8 cellular contexts compared by ENCODE assay signal in the genomic region with DNA sequence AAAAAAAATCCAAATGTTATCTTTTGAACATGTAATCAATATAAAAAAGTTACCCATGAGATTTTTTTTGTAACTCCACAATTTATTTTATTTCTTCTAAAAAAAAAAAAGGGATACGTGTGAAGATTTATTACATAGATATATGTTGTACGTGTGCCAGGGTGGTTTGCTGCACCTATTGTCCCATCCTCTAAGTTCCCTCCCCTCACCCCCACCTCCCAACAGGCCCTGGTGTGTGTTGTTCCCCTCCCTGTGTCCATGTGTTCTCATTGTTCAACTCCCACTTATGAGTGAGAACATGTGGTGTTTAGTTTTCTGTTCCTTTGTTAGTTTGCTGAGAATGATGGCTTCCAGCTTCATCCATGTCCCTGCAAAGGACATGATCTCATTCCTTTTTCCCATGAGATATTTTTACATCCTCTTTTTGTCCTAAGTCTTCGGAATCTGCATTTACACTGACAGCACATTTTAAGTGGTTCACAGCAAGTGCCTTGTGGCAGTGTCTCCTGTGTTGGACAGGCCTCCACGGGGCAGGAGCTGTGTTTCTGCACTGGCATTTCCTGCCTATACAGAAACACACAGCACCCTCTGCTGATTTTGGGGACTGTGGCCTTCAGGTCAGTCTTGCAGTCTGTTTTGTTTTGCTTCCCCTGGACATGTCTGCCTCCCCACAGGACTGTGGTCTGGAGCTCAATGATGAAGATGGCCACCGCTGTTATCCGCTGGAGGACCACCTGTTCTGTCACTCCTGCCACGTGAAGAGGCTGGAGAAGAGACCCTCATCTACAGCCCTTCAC. TPM values are rescaled to one million over a fixed set of nuclear protein-coding genes. Genes with fewer than 3 reads are reported as not detected.
DNase-seq lines count a peak whose midpoint lies in the region; ATAC-seq and TF ChIP-seq lines count a peak whose summit lies in the region.

No MANE protein-coding gene starts in this region.

- no peaks in the 10 kb centered on the region for H3K9me3 Mint-ChIP-seq in CD4-positive, alpha-beta memory T cell

- H3K4me2 ChIP-seq in osteoblast (ENCODE audit: insufficient read depth, low read length) = no peak overlapping the region

- H3K9ac ChIP-seq in SK-N-MC (ENCODE audit: insufficient read length) = no peak overlapping the region

- no peak overlapping the region for H2AFZ ChIP-seq in osteoblast (ENCODE audit: low read length)

- CTCF ChIA-PET in CD4-positive, alpha-beta memory T cell (lab: Charles Lee; ENCODE audit: partially characterized antibody) = interaction anchor here (0.9 to 3.2 kb wide), 7 partner anchors 9 to 21 kb away, joined by 3 to 29 read pairs (median 7); a partner anchor contains a TSS

- H3K4me1 ChIP-seq in CD4-positive, alpha-beta memory T cell (ENCODE audit: insufficient read depth, low read length) = peaks cover 27% of the 10 kb centered on the region
- H3K4me1 ChIP-seq in esophagus squamous epithelium = peaks cover 11 to 33% (median 17%) of the 10 kb centered on the region in 3 donors
- H3K4me1 ChIP-seq in osteoblast (ENCODE audit: insufficient read depth, low read length) = peaks cover 7% of the 10 kb centered on the region

- no peaks in the 10 kb centered on the region for H3K27me3 Mint-ChIP-seq in CD4-positive, alpha-beta memory T cell

- H3K4me3 ChIP-seq in CD4-positive, alpha-beta memory T cell (ENCODE audit: low read length in 2 of 2) = peak overlapping the region in 1 of 2 donors; percentile 20
- peak overlapping the region; percentile 45 for H3K4me3 ChIP-seq in SK-N-MC
- no peak overlapping the region for H3K4me3 ChIP-seq in esophagus squamous epithelium
- no peak overlapping the region for H3K4me3 ChIP-seq in osteoblast (ENCODE audit: insufficient read depth, low read length)

- H3K4me1 Mint-ChIP-seq in CD4-positive, alpha-beta memory T cell = peaks cover 12 to 26% (median 17%) of the 10 kb centered on the region in 4 donors

- H3K27ac ChIP-seq in CD4-positive, alpha-beta memory T cell (ENCODE audit: low read depth, low read length) = peak overlapping the region; percentile 57
- peak overlapping the region; percentile 89 for H3K27ac ChIP-seq in SK-N-MC
- H3K27ac ChIP-seq in esophagus squamous epithelium = peak overlapping the region; percentile 63 to 81 (median 74)
- peak overlapping the region; percentile 9 for H3K27ac ChIP-seq in osteoblast (ENCODE audit: low read depth, low read length)

- intact Hi-C loops in CD4-positive, alpha-beta memory T cell (cut with micrococcal nuclease) = loop anchor here (1.0 kb wide), 1 partner anchor 13 kb away; a partner anchor contains a TSS
- intact Hi-C loops in esophagus squamous epithelium (cut with DNase I) = no loop called here

- peak overlapping the region; percentile 38 to 85 (median 80) for H3K4me3 Mint-ChIP-seq in CD4-positive, alpha-beta memory T cell

- H3K36me3 Mint-ChIP-seq in CD4-positive, alpha-beta memory T cell = peaks cover 17 to 46% of the 10 kb centered on the region in 2 donors

- no peak for TF ChIP-seq POLR2A in esophagus squamous epithelium (IDR thresholded peaks at IDR 0.05)

- TF ChIP-seq CTCF in esophagus squamous epithelium (IDR thresholded peaks at IDR 0.05) (no peak), osteoblast (IDR thresholded peaks at IDR 0.05; ENCODE audit: extremely low read depth, low read depth, low read length) (no peak)

- no peaks in the 10 kb centered on the region for H3K79me2 ChIP-seq in osteoblast (ENCODE audit: insufficient read depth, low read length)

- peak in 2 of 5 donors; percentile 8 to 42 for DNase-seq in CD4-positive, alpha-beta memory T cell
- DNase-seq in SK-N-MC (ENCODE audit: low read depth, low spot score) (no peak), esophagus squamous epithelium (lab: John Stamatoyannopoulos, UW) (no peak), osteoblast (ENCODE audit: insufficient read length, low spot score, missing footprints) (no peak), LoVo (ENCODE audit: low spot score) (no peak), NCI-H345 treated with DMSO at 0.1 percent for 48 hours (lab: John Stamatoyannopoulos, UW; ENCODE audit: unreplicated experiment) (no peak)

- ATAC-seq in HG02610 (IDR thresholded peaks at IDR 0.05; ENCODE audit: unreplicated experiment) = no peak
- ATAC-seq in HG03280 (IDR thresholded peaks at IDR 0.05; ENCODE audit: unreplicated experiment) = no peak

- peaks cover 20% of the 10 kb centered on the region for H3K36me3 ChIP-seq in CD4-positive, alpha-beta memory T cell (ENCODE audit: insufficient read depth, low read length)
- H3K36me3 ChIP-seq in SK-N-MC (ENCODE audit: insufficient read depth, low read length) = peaks cover 2% of the 10 kb centered on the region; the same call in 1 of the 2 replicates
- H3K36me3 ChIP-seq in esophagus squamous epithelium = peaks cover 0 to 71% (median 5%) of the 10 kb centered on the region in 3 donors
- H3K36me3 ChIP-seq in osteoblast (ENCODE audit: insufficient read depth, low read length) = peaks cover 45% of the 10 kb centered on the region

- H3K9me3 ChIP-seq in CD4-positive, alpha-beta memory T cell (ENCODE audit: control insufficient read depth in 1 of 2, low read length in 2 of 2) = no peaks in the 10 kb centered on the region
- H3K9me3 ChIP-seq in SK-N-MC (ENCODE audit: low read depth, low read length) (no peaks in the 10 kb centered on the region), esophagus squamous epithelium (no peaks in the 10 kb centered on the region), osteoblast (ENCODE audit: low read depth, low read length) (no peaks in the 10 kb centered on the region)

- WGBS in esophagus squamous epithelium, 2 donors = 35 to 68% methylated on average over 4 to 6 of the region's 7 CpGs

- POLR2A ChIA-PET in CD4-positive, alpha-beta memory T cell (lab: Charles Lee; ENCODE audit: partially characterized antibody) = interaction anchor here (0.5 to 3.1 kb wide), 8 partner anchors 9 to 314 kb away, joined by 3 to 38 read pairs (median 4); a partner anchor contains a TSS

- H3K27me3 ChIP-seq in CD4-positive, alpha-beta memory T cell (ENCODE audit: insufficient read depth, low read length) = no peaks in the 10 kb centered on the region
- H3K27me3 ChIP-seq in esophagus squamous epithelium = no peaks in the 10 kb centered on the region
- no peaks in the 10 kb centered on the region for H3K27me3 ChIP-seq in osteoblast (ENCODE audit: insufficient read depth, low read length)

- no peaks in the 10 kb centered on the region for H4K20me1 ChIP-seq in osteoblast (ENCODE audit: insufficient read depth, low read length)

- H3K27ac Mint-ChIP-seq in CD4-positive, alpha-beta memory T cell = peak overlapping the region; percentile 92 to 97 (median 94)

RNA-seq across cellular contexts. Expression of a gene that starts 12.8 kb away (rescaled TPM):
- 100 to 1,000 TPM in 1 of 2 experiments, 10 to 100 TPM in 1; 95.7 to 104 TPM for total RNA-seq in CD4-positive, alpha-beta memory T cell
- 10 to 100 TPM; 27.6 to 39.1 TPM for polyA plus RNA-seq in CD4-positive, alpha-beta memory T cell
- total RNA-seq in esophagus squamous epithelium = 10 to 100 TPM; 22.7 to 42.2 (median 27.2) TPM
- total RNA-seq in osteoblast = 28.6 and 39.5 TPM in 2 replicates

Comparison
In these comparisons a context has a peak if more than half of its experiments do, and no peak if none do; other contexts are left out.
1. H3K27ac ChIP-seq: peak in every context shown above with its lines; median percentile 89 in SK-N-MC; 74 in esophagus squamous epithelium; 57 in CD4-positive, alpha-beta memory T cell; 9 in osteoblast.